ENCODE assay signal across 9 cellular contexts in the genomic region with DNA sequence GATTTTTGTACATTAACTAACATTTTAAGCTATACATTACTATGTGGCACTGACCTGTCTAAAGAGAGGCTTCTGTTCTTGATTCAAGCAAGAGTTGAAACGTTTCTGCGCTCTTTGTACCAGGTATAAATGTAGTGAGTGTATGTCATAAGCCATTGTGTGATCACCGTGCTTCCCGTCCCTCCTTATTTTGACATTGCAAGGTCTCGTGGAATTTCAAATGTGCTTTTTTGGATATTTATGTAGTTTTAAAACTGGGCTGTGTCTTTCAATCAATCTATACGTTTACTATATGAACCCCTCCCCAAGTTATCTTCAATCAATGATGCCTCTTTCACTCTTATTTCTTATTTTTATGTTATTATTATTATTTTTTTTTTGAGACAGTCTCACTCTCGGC. TPM values are rescaled to one million over a fixed set of nuclear protein-coding genes. Genes with fewer than 3 reads are reported as not detected.
DNase-seq lines count a peak whose midpoint lies in the region; ATAC-seq and TF ChIP-seq lines count a peak whose summit lies in the region.
"Had no signal": no experiment of that assay in that cellular context is flagged by ENCODE, and none has a peak within 500 bp of the region (broad histone marks: within the 10 kb centered on the region; RNA-seq: fewer than 3 reads in every experiment).

A gene with protein sequence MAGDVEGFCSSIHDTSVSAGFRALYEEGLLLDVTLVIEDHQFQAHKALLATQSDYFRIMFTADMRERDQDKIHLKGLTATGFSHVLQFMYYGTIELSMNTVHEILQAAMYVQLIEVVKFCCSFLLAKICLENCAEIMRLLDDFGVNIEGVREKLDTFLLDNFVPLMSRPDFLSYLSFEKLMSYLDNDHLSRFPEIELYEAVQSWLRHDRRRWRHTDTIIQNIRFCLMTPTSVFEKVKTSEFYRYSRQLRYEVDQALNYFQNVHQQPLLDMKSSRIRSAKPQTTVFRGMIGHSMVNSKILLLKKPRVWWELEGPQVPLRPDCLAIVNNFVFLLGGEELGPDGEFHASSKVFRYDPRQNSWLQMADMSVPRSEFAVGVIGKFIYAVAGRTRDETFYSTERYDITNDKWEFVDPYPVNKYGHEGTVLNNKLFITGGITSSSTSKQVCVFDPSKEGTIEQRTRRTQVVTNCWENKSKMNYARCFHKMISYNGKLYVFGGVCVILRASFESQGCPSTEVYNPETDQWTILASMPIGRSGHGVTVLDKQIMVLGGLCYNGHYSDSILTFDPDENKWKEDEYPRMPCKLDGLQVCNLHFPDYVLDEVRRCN (minus strand): TSS at position 101 of the 400 bp plus-strand sequence. CDS start 20,493 bp downstream, outside the sequence.

- H3K9me3 ChIP-seq in heart left ventricle (no peaks in the 10 kb centered on the region), mesodermal cell (ENCODE audit: control insufficient read depth, low read length) (no peaks in the 10 kb centered on the region), uterus (no peaks in the 10 kb centered on the region)

- H3K4me1 ChIP-seq in heart left ventricle (peaks cover 0 to 7% (median 0%) of the 10 kb centered on the region in 12 donors), mesodermal cell (ENCODE audit: control insufficient read depth, insufficient read depth, low read length, poor library complexity, severe bottlenecking) (no peaks in the 10 kb centered on the region), uterus (no peaks in the 10 kb centered on the region)

- H3K27me3 ChIP-seq in heart left ventricle (peaks cover 0 to 55% (median 0%) of the 10 kb centered on the region in 9 donors), brain microvascular endothelial cell (replicated peaks) (no peaks in the 10 kb centered on the region), uterus (peaks cover 0 to 4% of the 10 kb centered on the region in 2 donors)

- no peaks in the 10 kb centered on the region for H3K36me3 ChIP-seq in heart left ventricle
- no peaks in the 10 kb centered on the region for H3K36me3 ChIP-seq in brain microvascular endothelial cell (replicated peaks)
- peaks cover 6% of the 10 kb centered on the region for H3K36me3 ChIP-seq in mesodermal cell (ENCODE audit: control insufficient read depth, insufficient read depth, low read length)
- H3K36me3 ChIP-seq in uterus, result no peaks in the 10 kb centered on the region

- in situ Hi-C loops in brain microvascular endothelial cell (cut with HindIII; ENCODE audit: low pct_ligation_motif_present, low sequenced_read_pairs), result no loop called here

- TF ChIP-seq POLR2A in heart left ventricle (IDR thresholded peaks at IDR 0.05) (no peak), uterus (IDR thresholded peaks at IDR 0.05) (no peak)

- TF ChIP-seq CTCF in heart left ventricle (IDR thresholded peaks at IDR 0.05) (no peak), brain microvascular endothelial cell (IDR thresholded peaks at IDR 0.05; ENCODE audit: low read depth, low read length, missing control alignments) (no peak), uterus (IDR thresholded peaks at IDR 0.05) (no peak)

- 80 to 91% (median 85%) methylated on average over 7 of the region's 7 CpGs for WGBS in heart left ventricle, 4 donors
- 92 to 100% methylated on average over 2 of the region's 7 CpGs for WGBS in mesodermal cell (ENCODE audit: insufficient coverage in 2 of 2), 2 experiments

- H3K27ac ChIP-seq in heart left ventricle (peak within 1 kb of the TSS; percentile 90 to 97 (median 96)), brain microvascular endothelial cell (peak within 1 kb of the TSS; percentile 91), mesodermal cell (ENCODE audit: low read depth, low read length, severe bottlenecking) (peak within 1 kb of the TSS; percentile 98), uterus (peak within 1 kb of the TSS; percentile 92 to 97)

- intact Hi-C loops in heart left ventricle (cut with DNase I) (loop anchor here in 4 of 10 donors (5.0 to 10.0 kb wide), 3 partner anchors 120 to 242 kb away; a partner anchor contains a TSS), Right ventricle myocardium superior (cut with DNase I) (no loop called here), uterus (cut with DNase I; ENCODE audit: low total_unique reads) (loop anchor here (10.0 kb wide), 1 partner anchor 112 kb away; no protein-coding TSS in a partner anchor)

- H3K4me3 ChIP-seq in heart left ventricle (peak within 1 kb of the TSS; percentile 45 to 99 (median 82)), brain microvascular endothelial cell (ENCODE audit: low read depth, low read length) (peak within 1 kb of the TSS; percentile 52), mesodermal cell (ENCODE audit: extremely low read depth, insufficient read depth, low read length, poor library complexity, severe bottlenecking) (peak within 1 kb of the TSS; percentile 42), uterus (peak within 1 kb of the TSS; percentile 54 to 74)

- DNase-seq in heart left ventricle, result no peak
- no peak for DNase-seq in Right ventricle myocardium superior
- no peak for DNase-seq in brain microvascular endothelial cell
- no peak for DNase-seq in uterus
- no peak for DNase-seq in dedifferentiated amniotic fluid mesenchymal stem cell (ENCODE audit: extremely low spot score)
- no peak for DNase-seq in NCI-H446 (lab: John Stamatoyannopoulos, UW)
- DNase-seq: NCI-H526 had no signal

- ATAC-seq in heart left ventricle, result no peak
- no peak for ATAC-seq in Right ventricle myocardium superior (ENCODE audit: poor library complexity)
- no peak for ATAC-seq in GM21576 (IDR thresholded peaks at IDR 0.05; ENCODE audit: unreplicated experiment)

RNA-seq across cellular contexts. Expression of the gene that starts here (rescaled TPM):
- total RNA-seq in heart left ventricle (1 to 10 TPM; 4.1 to 8.4 (median 6.4) TPM), Right ventricle myocardium superior (5.8 TPM), uterus (10 to 100 TPM in 3 of 4 donors, 1 to 10 TPM in 1; 8.7 to 47.1 (median 17.7) TPM)
- polyA plus RNA-seq in heart left ventricle, result 1 to 10 TPM; 1.4 to 2.3 TPM
- polyA plus RNA-seq in mesodermal cell (2013, experiment 1 of 2), result 4.0 TPM
- polyA plus RNA-seq in mesodermal cell (2013, experiment 2 of 2), result 4.0 TPM
